ENCODE assay signal across 1 cellular context in genomic region chr11:78429667-78430066, GRCh38.
A peak's percentile ranks its signal among the peaks of the same experiment; 100 is the strongest.
TF ChIP-seq lines count a peak whose summit lies in the region.

No MANE protein-coding gene starts in this region.

TF ChIP-seq in K562, 482 proteins besides CTCF, POLR2A, EP300 and RAD21:
- no peak for TF ChIP-seq KHSRP (IDR thresholded peaks at IDR 0.05)
- TF ChIP-seq CEBPB (tag; IDR thresholded peaks at IDR 0.05) = no peak
- TF ChIP-seq RCOR1 (IDR thresholded peaks at IDR 0.05; ENCODE audit: borderline replicate concordance in 1 of 2, low read depth in 2 of 2, low read length in 2 of 2) = 0 out of 4 replicates have a peak, but pooled peaks of 1 of the 2 experiments have one; percentile 17
- TF ChIP-seq ZNF274 (IDR thresholded peaks at IDR 0.05; ENCODE audit: borderline replicate concordance, low read depth, low read length) = no peak
- no peak for TF ChIP-seq CAMTA2 (CRISPR knock-in tag; conservative IDR thresholded peaks at IDR 0.05)
- peak; percentile 11; the same call in 1 of the 2 replicates for TF ChIP-seq VEZF1 (CRISPR knock-in tag; IDR thresholded peaks at IDR 0.05)
- no peak for TF ChIP-seq ZNF436 (CRISPR knock-in tag; IDR thresholded peaks at IDR 0.05)
- no peak for TF ChIP-seq SMAD4 (CRISPR knock-in tag; conservative IDR thresholded peaks at IDR 0.05)
- TF ChIP-seq, protein P1, sequence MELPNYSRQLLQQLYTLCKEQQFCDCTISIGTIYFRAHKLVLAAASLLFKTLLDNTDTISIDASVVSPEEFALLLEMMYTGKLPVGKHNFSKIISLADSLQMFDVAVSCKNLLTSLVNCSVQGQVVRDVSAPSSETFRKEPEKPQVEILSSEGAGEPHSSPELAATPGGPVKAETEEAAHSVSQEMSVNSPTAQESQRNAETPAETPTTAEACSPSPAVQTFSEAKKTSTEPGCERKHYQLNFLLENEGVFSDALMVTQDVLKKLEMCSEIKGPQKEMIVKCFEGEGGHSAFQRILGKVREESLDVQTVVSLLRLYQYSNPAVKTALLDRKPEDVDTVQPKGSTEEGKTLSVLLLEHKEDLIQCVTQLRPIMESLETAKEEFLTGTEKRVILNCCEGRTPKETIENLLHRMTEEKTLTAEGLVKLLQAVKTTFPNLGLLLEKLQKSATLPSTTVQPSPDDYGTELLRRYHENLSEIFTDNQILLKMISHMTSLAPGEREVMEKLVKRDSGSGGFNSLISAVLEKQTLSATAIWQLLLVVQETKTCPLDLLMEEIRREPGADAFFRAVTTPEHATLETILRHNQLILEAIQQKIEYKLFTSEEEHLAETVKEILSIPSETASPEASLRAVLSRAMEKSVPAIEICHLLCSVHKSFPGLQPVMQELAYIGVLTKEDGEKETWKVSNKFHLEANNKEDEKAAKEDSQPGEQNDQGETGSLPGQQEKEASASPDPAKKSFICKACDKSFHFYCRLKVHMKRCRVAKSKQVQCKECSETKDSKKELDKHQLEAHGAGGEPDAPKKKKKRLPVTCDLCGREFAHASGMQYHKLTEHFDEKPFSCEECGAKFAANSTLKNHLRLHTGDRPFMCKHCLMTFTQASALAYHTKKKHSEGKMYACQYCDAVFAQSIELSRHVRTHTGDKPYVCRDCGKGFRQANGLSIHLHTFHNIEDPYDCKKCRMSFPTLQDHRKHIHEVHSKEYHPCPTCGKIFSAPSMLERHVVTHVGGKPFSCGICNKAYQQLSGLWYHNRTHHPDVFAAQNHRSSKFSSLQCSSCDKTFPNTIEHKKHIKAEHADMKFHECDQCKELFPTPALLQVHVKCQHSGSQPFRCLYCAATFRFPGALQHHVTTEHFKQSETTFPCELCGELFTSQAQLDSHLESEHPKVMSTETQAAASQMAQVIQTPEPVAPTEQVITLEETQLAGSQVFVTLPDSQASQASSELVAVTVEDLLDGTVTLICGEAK (IDR thresholded peaks at IDR 0.05) = peak; percentile 81
- TF ChIP-seq, protein P1 (CRISPR knock-in tag; IDR thresholded peaks at IDR 0.05) = no peak
- TF ChIP-seq FOXJ3 (CRISPR knock-in tag; IDR thresholded peaks at IDR 0.05) = no peak
- TF ChIP-seq MYNN (IDR thresholded peaks at IDR 0.05) = no peak
- TF ChIP-seq MYNN (CRISPR knock-in tag; IDR thresholded peaks at IDR 0.05) = no peak
- no peak for TF ChIP-seq MLX (CRISPR knock-in tag; conservative IDR thresholded peaks at IDR 0.05)
- peak; percentile 20; the same call in 1 of the 2 replicates for TF ChIP-seq JUND (IDR thresholded peaks at IDR 0.05; ENCODE audit: borderline replicate concordance, low read depth, low read length)
- no peak for TF ChIP-seq JUND (tag; IDR thresholded peaks at IDR 0.05; ENCODE audit: borderline replicate concordance, low read depth, low read length)
- TF ChIP-seq TCF7L2 (IDR thresholded peaks at IDR 0.05; ENCODE audit: low read depth, low read length) = no peak
- TF ChIP-seq, protein P2, sequence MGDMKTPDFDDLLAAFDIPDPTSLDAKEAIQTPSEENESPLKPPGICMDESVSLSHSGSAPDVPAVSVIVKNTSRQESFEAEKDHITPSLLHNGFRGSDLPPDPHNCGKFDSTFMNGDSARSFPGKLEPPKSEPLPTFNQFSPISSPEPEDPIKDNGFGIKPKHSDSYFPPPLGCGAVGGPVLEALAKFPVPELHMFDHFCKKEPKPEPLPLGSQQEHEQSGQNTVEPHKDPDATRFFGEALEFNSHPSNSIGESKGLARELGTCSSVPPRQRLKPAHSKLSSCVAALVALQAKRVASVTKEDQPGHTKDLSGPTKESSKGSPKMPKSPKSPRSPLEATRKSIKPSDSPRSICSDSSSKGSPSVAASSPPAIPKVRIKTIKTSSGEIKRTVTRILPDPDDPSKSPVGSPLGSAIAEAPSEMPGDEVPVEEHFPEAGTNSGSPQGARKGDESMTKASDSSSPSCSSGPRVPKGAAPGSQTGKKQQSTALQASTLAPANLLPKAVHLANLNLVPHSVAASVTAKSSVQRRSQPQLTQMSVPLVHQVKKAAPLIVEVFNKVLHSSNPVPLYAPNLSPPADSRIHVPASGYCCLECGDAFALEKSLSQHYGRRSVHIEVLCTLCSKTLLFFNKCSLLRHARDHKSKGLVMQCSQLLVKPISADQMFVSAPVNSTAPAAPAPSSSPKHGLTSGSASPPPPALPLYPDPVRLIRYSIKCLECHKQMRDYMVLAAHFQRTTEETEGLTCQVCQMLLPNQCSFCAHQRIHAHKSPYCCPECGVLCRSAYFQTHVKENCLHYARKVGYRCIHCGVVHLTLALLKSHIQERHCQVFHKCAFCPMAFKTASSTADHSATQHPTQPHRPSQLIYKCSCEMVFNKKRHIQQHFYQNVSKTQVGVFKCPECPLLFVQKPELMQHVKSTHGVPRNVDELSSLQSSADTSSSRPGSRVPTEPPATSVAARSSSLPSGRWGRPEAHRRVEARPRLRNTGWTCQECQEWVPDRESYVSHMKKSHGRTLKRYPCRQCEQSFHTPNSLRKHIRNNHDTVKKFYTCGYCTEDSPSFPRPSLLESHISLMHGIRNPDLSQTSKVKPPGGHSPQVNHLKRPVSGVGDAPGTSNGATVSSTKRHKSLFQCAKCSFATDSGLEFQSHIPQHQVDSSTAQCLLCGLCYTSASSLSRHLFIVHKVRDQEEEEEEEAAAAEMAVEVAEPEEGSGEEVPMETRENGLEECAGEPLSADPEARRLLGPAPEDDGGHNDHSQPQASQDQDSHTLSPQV (IDR thresholded peaks at IDR 0.05) = no peak
- no peak for TF ChIP-seq U2AF1 (optimal IDR thresholded peaks at IDR 0.05; ENCODE audit: low read depth, low read length)
- TF ChIP-seq MAFK (IDR thresholded peaks at IDR 0.05; ENCODE audit: low read length) = no peak
- TF ChIP-seq NFRKB (IDR thresholded peaks at IDR 0.05; ENCODE audit: low read depth) = no peak
- no peak for TF ChIP-seq NFE2L1 (tag; IDR thresholded peaks at IDR 0.05; ENCODE audit: borderline replicate concordance, low read depth)
- TF ChIP-seq TFAM (CRISPR knock-in tag; conservative IDR thresholded peaks at IDR 0.05) = no peak
- 0 out of 2 replicates have a peak, but pooled peaks have one; percentile 21 for TF ChIP-seq GATA2 (CRISPR knock-in tag; IDR thresholded peaks at IDR 0.05)
- no peak for TF ChIP-seq MEF2D (tag; conservative IDR thresholded peaks at IDR 0.05; ENCODE audit: low read depth)
- no peak for TF ChIP-seq MCM5 (IDR thresholded peaks at IDR 0.05; ENCODE audit: low read depth)
- TF ChIP-seq ZNF146 (CRISPR knock-in tag; IDR thresholded peaks at IDR 0.05; ENCODE audit: unreplicated experiment) = no peak
- no peak for TF ChIP-seq BRCA1 (IDR thresholded peaks at IDR 0.05)
- no peak for TF ChIP-seq BRCA1 (CRISPR knock-in tag; IDR thresholded peaks at IDR 0.05)
- no peak for TF ChIP-seq TCF3 (CRISPR knock-in tag; IDR thresholded peaks at IDR 0.05)
- no peak for TF ChIP-seq XRCC3 (IDR thresholded peaks at IDR 0.05)
- TF ChIP-seq SRSF9 (IDR thresholded peaks at IDR 0.05; ENCODE audit: borderline replicate concordance, low read depth, low read length) = no peak
- TF ChIP-seq, protein P3, sequence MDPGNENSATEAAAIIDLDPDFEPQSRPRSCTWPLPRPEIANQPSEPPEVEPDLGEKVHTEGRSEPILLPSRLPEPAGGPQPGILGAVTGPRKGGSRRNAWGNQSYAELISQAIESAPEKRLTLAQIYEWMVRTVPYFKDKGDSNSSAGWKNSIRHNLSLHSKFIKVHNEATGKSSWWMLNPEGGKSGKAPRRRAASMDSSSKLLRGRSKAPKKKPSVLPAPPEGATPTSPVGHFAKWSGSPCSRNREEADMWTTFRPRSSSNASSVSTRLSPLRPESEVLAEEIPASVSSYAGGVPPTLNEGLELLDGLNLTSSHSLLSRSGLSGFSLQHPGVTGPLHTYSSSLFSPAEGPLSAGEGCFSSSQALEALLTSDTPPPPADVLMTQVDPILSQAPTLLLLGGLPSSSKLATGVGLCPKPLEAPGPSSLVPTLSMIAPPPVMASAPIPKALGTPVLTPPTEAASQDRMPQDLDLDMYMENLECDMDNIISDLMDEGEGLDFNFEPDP (CRISPR knock-in tag; IDR thresholded peaks at IDR 0.05) = no peak
- no peak for TF ChIP-seq ZNF282 (CRISPR knock-in tag; IDR thresholded peaks at IDR 0.05)
- TF ChIP-seq MTF1 (CRISPR knock-in tag; IDR thresholded peaks at IDR 0.05; ENCODE audit: borderline replicate concordance) = no peak
- TF ChIP-seq MCM2 (IDR thresholded peaks at IDR 0.05; ENCODE audit: low read depth) = no peak
- TF ChIP-seq RAD51 (IDR thresholded peaks at IDR 0.05; ENCODE audit: borderline replicate concordance, low read depth) = no peak
- TF ChIP-seq HDAC8 (tag; IDR thresholded peaks at IDR 0.05) = no peak
